ENCODE assay signal across 1 cellular context in the genomic region with DNA sequence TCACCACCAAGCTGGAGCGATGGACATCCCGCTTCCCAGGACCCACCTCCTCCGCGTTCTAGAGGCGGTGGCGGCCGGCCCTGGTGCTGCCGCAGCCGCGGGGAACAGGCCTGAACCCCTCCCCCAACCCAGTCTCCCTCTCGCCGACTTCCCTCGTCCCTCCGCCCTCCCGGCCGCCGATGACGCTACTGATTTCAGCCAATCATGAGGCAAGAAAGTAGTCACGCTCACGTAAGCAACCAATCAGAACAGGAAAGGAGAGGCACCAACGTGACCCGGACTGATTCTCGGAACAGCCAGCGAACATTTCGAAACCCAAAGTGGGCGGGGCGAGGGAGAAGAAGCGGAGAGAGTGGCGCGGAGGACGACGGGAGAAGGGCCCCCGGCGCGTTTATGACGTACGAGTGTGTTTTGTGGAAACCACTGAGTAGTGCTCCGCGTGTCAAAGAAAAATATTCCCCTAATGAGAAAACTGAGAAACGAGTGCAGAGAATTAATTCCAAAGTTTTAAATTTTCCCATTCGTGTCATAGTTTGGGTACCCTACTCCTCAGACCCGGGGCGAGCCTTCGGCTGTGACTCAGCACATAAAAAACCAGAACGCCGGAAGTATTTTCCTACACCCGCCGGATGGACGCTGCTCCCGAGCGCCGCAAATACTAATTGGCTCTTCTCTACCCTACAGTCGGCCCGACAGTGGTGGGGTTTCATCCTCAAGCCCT.
TF ChIP-seq lines count a peak whose summit lies in the region.

A gene with protein sequence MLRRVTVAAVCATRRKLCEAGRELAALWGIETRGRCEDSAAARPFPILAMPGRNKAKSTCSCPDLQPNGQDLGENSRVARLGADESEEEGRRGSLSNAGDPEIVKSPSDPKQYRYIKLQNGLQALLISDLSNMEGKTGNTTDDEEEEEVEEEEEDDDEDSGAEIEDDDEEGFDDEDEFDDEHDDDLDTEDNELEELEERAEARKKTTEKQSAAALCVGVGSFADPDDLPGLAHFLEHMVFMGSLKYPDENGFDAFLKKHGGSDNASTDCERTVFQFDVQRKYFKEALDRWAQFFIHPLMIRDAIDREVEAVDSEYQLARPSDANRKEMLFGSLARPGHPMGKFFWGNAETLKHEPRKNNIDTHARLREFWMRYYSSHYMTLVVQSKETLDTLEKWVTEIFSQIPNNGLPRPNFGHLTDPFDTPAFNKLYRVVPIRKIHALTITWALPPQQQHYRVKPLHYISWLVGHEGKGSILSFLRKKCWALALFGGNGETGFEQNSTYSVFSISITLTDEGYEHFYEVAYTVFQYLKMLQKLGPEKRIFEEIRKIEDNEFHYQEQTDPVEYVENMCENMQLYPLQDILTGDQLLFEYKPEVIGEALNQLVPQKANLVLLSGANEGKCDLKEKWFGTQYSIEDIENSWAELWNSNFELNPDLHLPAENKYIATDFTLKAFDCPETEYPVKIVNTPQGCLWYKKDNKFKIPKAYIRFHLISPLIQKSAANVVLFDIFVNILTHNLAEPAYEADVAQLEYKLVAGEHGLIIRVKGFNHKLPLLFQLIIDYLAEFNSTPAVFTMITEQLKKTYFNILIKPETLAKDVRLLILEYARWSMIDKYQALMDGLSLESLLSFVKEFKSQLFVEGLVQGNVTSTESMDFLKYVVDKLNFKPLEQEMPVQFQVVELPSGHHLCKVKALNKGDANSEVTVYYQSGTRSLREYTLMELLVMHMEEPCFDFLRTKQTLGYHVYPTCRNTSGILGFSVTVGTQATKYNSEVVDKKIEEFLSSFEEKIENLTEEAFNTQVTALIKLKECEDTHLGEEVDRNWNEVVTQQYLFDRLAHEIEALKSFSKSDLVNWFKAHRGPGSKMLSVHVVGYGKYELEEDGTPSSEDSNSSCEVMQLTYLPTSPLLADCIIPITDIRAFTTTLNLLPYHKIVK (minus strand): TSS at position 112 of the 721 bp plus-strand sequence. CDS start 112 bp downstream, outside the sequence.

TF ChIP-seq in K562, 482 proteins besides CTCF, POLR2A, EP300 and RAD21 (continued from another document):
- TF ChIP-seq MXI1 (IDR thresholded peaks at IDR 0.05; ENCODE audit: low read depth, low read length), result peak; percentile 42; the same call in 1 of the 2 replicates
- TF ChIP-seq C11orf30 (IDR thresholded peaks at IDR 0.05; ENCODE audit: low read depth), result peak; percentile 99
- no peak; the same call in 1 of the 2 replicates for TF ChIP-seq MEF2D (tag; conservative IDR thresholded peaks at IDR 0.05; ENCODE audit: low read depth)
- TF ChIP-seq KLF13 (tag; IDR thresholded peaks at IDR 0.05; ENCODE audit: borderline replicate concordance, low read depth), result peak; percentile 60; the same call in 1 of the 2 replicates
- TF ChIP-seq NFXL1 (CRISPR knock-in tag; IDR thresholded peaks at IDR 0.05), result no peak
- 0 out of 2 replicates have a peak, but pooled peaks have one; percentile 63 for TF ChIP-seq ZNF511 (CRISPR knock-in tag; IDR thresholded peaks at IDR 0.05)
- TF ChIP-seq NFYB (IDR thresholded peaks at IDR 0.05; ENCODE audit: extremely low read depth, insufficient read length), result peak; percentile 90
- TF ChIP-seq NFRKB (IDR thresholded peaks at IDR 0.05; ENCODE audit: low read depth), result peak; percentile 80; the same call in 1 of the 2 replicates
- peak; percentile 22; the same call in 1 of the 2 replicates for TF ChIP-seq ARID4B (CRISPR knock-in tag; IDR thresholded peaks at IDR 0.05)
- 0 out of 2 replicates have a peak, but pooled peaks have one; percentile 1 for TF ChIP-seq TCF7 (IDR thresholded peaks at IDR 0.05; ENCODE audit: borderline replicate concordance)
- no peak for TF ChIP-seq ZNF586 (CRISPR knock-in tag; conservative IDR thresholded peaks at IDR 0.05)
- TF ChIP-seq BCL6 (CRISPR knock-in tag; IDR thresholded peaks at IDR 0.05), result peak; percentile 28; the same call in 1 of the 2 replicates
- 0 out of 2 replicates have a peak, but pooled peaks have one; percentile 65 for TF ChIP-seq ZNF830 (CRISPR knock-in tag; IDR thresholded peaks at IDR 0.05)
- peak; percentile 94 for TF ChIP-seq MYBL2 (IDR thresholded peaks at IDR 0.05; ENCODE audit: low read depth)
- TF ChIP-seq MYBL2 (CRISPR knock-in tag; IDR thresholded peaks at IDR 0.05; ENCODE audit: borderline replicate concordance), result no peak
- peak; percentile 90 for TF ChIP-seq ELF1 (tag; IDR thresholded peaks at IDR 0.05)
- peak; percentile 94 for TF ChIP-seq FOS (IDR thresholded peaks at IDR 0.05; ENCODE audit: extremely low read depth, insufficient read length)
- TF ChIP-seq NEUROD1 (IDR thresholded peaks at IDR 0.05; ENCODE audit: borderline replicate concordance, low read depth, low read length, partially characterized antibody), result peak; percentile 94
- no peak for TF ChIP-seq GABPB2 (CRISPR knock-in tag; conservative IDR thresholded peaks at IDR 0.05)
